ENCODE assay signal across 12 cellular contexts in the genomic region with DNA sequence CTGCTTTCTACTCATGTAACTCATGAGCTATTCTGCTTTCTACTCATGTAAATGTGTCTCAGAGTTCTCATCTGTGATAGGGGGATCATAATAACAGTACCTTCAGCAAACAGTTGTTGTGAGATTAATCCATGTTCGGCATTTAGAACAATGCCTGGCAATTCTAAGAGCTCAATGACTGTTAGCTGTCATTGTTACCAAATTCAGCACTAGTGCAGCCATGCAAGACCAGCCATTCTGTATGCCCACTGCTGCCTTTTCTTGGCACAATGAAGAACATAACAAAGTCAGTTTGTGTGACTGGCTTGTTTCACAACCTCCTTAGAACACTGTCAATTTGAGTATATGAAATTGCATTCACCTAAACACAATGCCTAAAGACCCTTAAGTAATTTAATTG.
"Had no signal": no experiment of that assay in that cellular context is flagged by ENCODE, and none has a peak within 500 bp of the region (broad histone marks: within the 10 kb centered on the region; RNA-seq: fewer than 3 reads in every experiment).

No MANE protein-coding gene starts in this region.

- H3K36me3 ChIP-seq: esophagus squamous epithelium, heart left ventricle, pancreas, right atrium auricular region, transverse colon had no signal

- H3K4me3 ChIP-seq: esophagus squamous epithelium, heart left ventricle, pancreas, right atrium auricular region, transverse colon had no signal

- H3K4me1 ChIP-seq: esophagus squamous epithelium, heart left ventricle, pancreas, transverse colon had no signal

- H3K27ac ChIP-seq: esophagus squamous epithelium, heart left ventricle, pancreas, right atrium auricular region, transverse colon had no signal

- DNase-seq: activated CD4-positive, alpha-beta T cell treated with anti-CD3 and anti-CD28 coated beads, Interleukin-2, amount 10 ng/mL, durations not matched to agents 24 days and 14 days; activated naive CD4-positive, alpha-beta T cell treated with anti-CD3 and anti-CD28 coated beads for 36 hours; esophagus squamous epithelium; foreskin fibroblast; heart left ventricle; pancreas; small intestine; transverse colon had no signal

- H3K27me3 ChIP-seq: esophagus squamous epithelium, heart left ventricle, right atrium auricular region, transverse colon had no signal

- H3K9me3 ChIP-seq: esophagus squamous epithelium, heart left ventricle, pancreas, right atrium auricular region, transverse colon had no signal

- ATAC-seq: activated T-helper 17 cell treated with anti-CD3 and anti-CD28 coated beads, Interleukin-2, amount 50 U/mL, for 72 hours; left lobe of liver; pancreas; WTC11 had no signal
